In the genomic region with DNA sequence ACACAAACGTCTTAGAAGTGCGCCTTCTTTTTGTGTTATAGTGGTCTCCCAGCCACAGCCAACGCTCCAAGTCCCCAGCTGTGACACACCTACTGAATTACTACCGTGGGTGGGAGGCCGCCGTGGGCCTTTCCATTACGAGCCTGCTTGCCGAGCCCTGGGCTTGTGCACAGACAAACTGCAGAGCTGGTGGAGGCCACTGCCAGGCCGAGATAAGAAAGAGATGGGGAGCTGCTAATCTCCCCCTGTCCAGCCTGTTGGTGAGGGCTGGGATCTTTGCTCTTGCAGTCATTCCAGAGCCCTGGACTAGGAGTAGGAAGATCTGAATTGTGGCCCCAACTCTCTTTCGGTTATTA, we compare ENCODE assay signal across 8 cellular contexts. TPM values are rescaled to one million over a fixed set of nuclear protein-coding genes. Genes with fewer than 3 reads are reported as not detected.
DNase-seq lines count a peak whose midpoint lies in the region; ATAC-seq and TF ChIP-seq lines count a peak whose summit lies in the region.

No MANE protein-coding gene starts in this region.

- H3K9me3 ChIP-seq in HUES64 (ENCODE audit: insufficient read depth, low read depth, low read length) = no peaks in the 10 kb centered on the region
- H3K9me3 ChIP-seq in left lung = no peaks in the 10 kb centered on the region

- H3K27ac Mint-ChIP-seq in T-helper 1 cell treated with Interleukin-12 subunit alpha and Interleukin-12 subunit beta and Interleukin-4 antibody, amounts not matched to agents 30 μg/mL and 1 μg/mL, for 36 hours = peak overlapping the region; percentile 92

- peaks cover 23% of the 10 kb centered on the region for H3K4me1 Mint-ChIP-seq in T-helper 1 cell treated with Interleukin-12 subunit alpha and Interleukin-12 subunit beta and Interleukin-4 antibody, amounts not matched to agents 30 μg/mL and 1 μg/mL, for 36 hours (ENCODE audit: low read depth)

- no peak for TF ChIP-seq CTCF in left lung (IDR thresholded peaks at IDR 0.05)

- peak overlapping the region; percentile 94 for H3K9ac ChIP-seq in HUES64 (ENCODE audit: low read depth, low read length)

- no peaks in the 10 kb centered on the region for H3K27me3 ChIP-seq in HUES64 (ENCODE audit: insufficient read depth, low read length)
- no peaks in the 10 kb centered on the region for H3K27me3 ChIP-seq in left lung

- peaks cover 39% of the 10 kb centered on the region for H3K36me3 ChIP-seq in HUES64 (ENCODE audit: insufficient read depth, low read length)
- H3K36me3 ChIP-seq in left lung = peaks cover 0 to 24% of the 10 kb centered on the region in 2 donors

- H3K4me3 Mint-ChIP-seq in T-helper 1 cell treated with Interleukin-12 subunit alpha and Interleukin-12 subunit beta and Interleukin-4 antibody, amounts not matched to agents 30 μg/mL and 1 μg/mL, for 36 hours = peak overlapping the region; percentile 91

- 11% methylated on average over 10 of the region's 10 CpGs for WGBS in HUES64

- H3K36me3 Mint-ChIP-seq in T-helper 1 cell treated with Interleukin-12 subunit alpha and Interleukin-12 subunit beta and Interleukin-4 antibody, amounts not matched to agents 30 μg/mL and 1 μg/mL, for 36 hours (ENCODE audit: low read depth) = peaks cover 17% of the 10 kb centered on the region

- H3K4me1 ChIP-seq in HUES64 (ENCODE audit: insufficient read depth, low read length) = peaks cover 4% of the 10 kb centered on the region; the same call in 1 of the 2 replicates
- peaks cover 7 to 50% of the 10 kb centered on the region in 2 donors for H3K4me1 ChIP-seq in left lung

- no peaks in the 10 kb centered on the region for H3K9me3 Mint-ChIP-seq in T-helper 1 cell treated with Interleukin-12 subunit alpha and Interleukin-12 subunit beta and Interleukin-4 antibody, amounts not matched to agents 30 μg/mL and 1 μg/mL, for 36 hours

- peak; percentile 9 for ATAC-seq in left lung
- ATAC-seq in stimulated activated naive CD8-positive, alpha-beta T cell treated with anti-CD3 and anti-CD28 coated beads, Interleukin-15, Interleukin-2, amounts not matched to agents 100 U/mL and 50 U/mL, for 24 hours = peak; percentile 12

- no peak for DNase-seq in T-helper 1 cell
- DNase-seq in left lung = no peak
- peak; percentile 48 for DNase-seq in stimulated activated naive CD8-positive, alpha-beta T cell treated with anti-CD3 and anti-CD28 coated beads, Interleukin-15, Interleukin-2, amounts not matched to agents 100 U/mL and 50 U/mL, for 24 hours
- no peak for DNase-seq in SW 1271 (lab: John Stamatoyannopoulos, UW)
- no peak for DNase-seq in LoVo (ENCODE audit: low spot score)

- no peaks in the 10 kb centered on the region for H3K27me3 Mint-ChIP-seq in T-helper 1 cell treated with Interleukin-12 subunit alpha and Interleukin-12 subunit beta and Interleukin-4 antibody, amounts not matched to agents 30 μg/mL and 1 μg/mL, for 36 hours (ENCODE audit: low read depth)

- H3K27ac ChIP-seq in HUES64 (ENCODE audit: low read depth, low read length) (peak overlapping the region; percentile 33; the same call in 1 of the 2 replicates), angular gyrus (ENCODE audit: low read depth, low read length) (peak overlapping the region; percentile 94), left lung (peak overlapping the region; percentile 84 to 95)

- H3K4me3 ChIP-seq in HUES64 (ENCODE audit: low read length) (peak overlapping the region; percentile 85), left lung (peak overlapping the region; percentile 68 to 75)

- intact Hi-C loops in left lung (cut with DNase I) = no loop called here

RNA-seq across cellular contexts. Expression of a gene that starts 0.8 kb away (rescaled TPM):
- polyA plus RNA-seq in HUES64 (2013, experiment 1 of 2) = 49.6 TPM
- polyA plus RNA-seq in HUES64 (2013, experiment 2 of 2) = 53.7 TPM
- 10 to 100 TPM; 16.5 to 32.0 TPM for total RNA-seq in left lung

RNA-seq across cellular contexts. Expression of a gene that starts 16.2 kb away (rescaled TPM):
- polyA plus RNA-seq in HUES64 (2013, experiment 1 of 2) = 38.6 TPM
- 37.2 TPM for polyA plus RNA-seq in HUES64 (2013, experiment 2 of 2)
- total RNA-seq in left lung = 10 to 100 TPM; 50.3 to 56.2 TPM

RNA-seq across cellular contexts. Expression of a gene that starts 17.9 kb away (rescaled TPM):
- polyA plus RNA-seq in HUES64 (2013, experiment 1 of 2) = 18.2 TPM
- 16.6 TPM for polyA plus RNA-seq in HUES64 (2013, experiment 2 of 2)
- total RNA-seq in left lung = 10 to 100 TPM; 30.5 to 35.0 TPM

RNA-seq across cellular contexts. Expression of a gene that starts 21.6 kb away (rescaled TPM):
- 1.7 TPM for polyA plus RNA-seq in HUES64 (2013, experiment 1 of 2)
- polyA plus RNA-seq in HUES64 (2013, experiment 2 of 2) = 2.2 TPM
- 10 to 100 TPM; 16.6 to 18.6 TPM for total RNA-seq in left lung

RNA-seq across cellular contexts. Expression of a gene that starts 28.5 kb away (rescaled TPM):
- 150 TPM for polyA plus RNA-seq in HUES64 (2013, experiment 1 of 2)
- polyA plus RNA-seq in HUES64 (2013, experiment 2 of 2) = 137 TPM
- total RNA-seq in left lung = 100 to 1,000 TPM; 147 to 272 TPM

Comparison
In these comparisons a context has a peak if more than half of its experiments do, and no peak if none do; other contexts are left out.
1. H3K27ac ChIP-seq: peak in every context shown above with its lines; median percentile 94 in angular gyrus; 90 in left lung; 33 in HUES64.